30 cellular contexts compared by ENCODE assay signal in genomic region chr13:26995159-26995558, GRCh38.
"Had no signal": no experiment of that assay in that cellular context is flagged by ENCODE, and none has a peak within 500 bp of the region (broad histone marks: within the 10 kb centered on the region; RNA-seq: fewer than 3 reads in every experiment).

No MANE protein-coding gene starts in this region.

- H3K36me3 Mint-ChIP-seq: activated CD8-positive, alpha-beta memory T cell treated with anti-CD3 and anti-CD28 coated beads, Interleukin-2, amount 10 ng/mL, durations not matched to agents 7 days and 5 days; activated naive CD4-positive, alpha-beta T cell treated with anti-CD3 and anti-CD28 coated beads, Interleukin-2, amount 10 ng/mL, durations not matched to agents 7 days and 5 days; brain had no signal

- H3K9me3 Mint-ChIP-seq: activated CD4-positive, alpha-beta memory T cell treated with anti-CD3 and anti-CD28 coated beads, Interleukin-2, amount 10 ng/mL, durations not matched to agents 7 days and 5 days; activated naive CD4-positive, alpha-beta T cell treated with anti-CD3 and anti-CD28 coated beads, Interleukin-2, amount 10 ng/mL, durations not matched to agents 7 days and 5 days; activated naive CD8-positive, alpha-beta T cell treated with anti-CD3 and anti-CD28 coated beads, Interleukin-2, amount 50 U/mL, for 24 hours had no signal

- H3K27ac ChIP-seq: WERI-Rb-1 had no signal

- H3K4me3 Mint-ChIP-seq: activated CD4-positive, alpha-beta memory T cell treated with anti-CD3 and anti-CD28 coated beads, Interleukin-2, amount 10 ng/mL, durations not matched to agents 7 days and 5 days; activated CD8-positive, alpha-beta memory T cell treated with anti-CD3 and anti-CD28 coated beads, Interleukin-2, amount 10 ng/mL, durations not matched to agents 7 days and 5 days; activated naive CD4-positive, alpha-beta T cell treated with anti-CD3 and anti-CD28 coated beads, Interleukin-2, amount 10 ng/mL, durations not matched to agents 7 days and 5 days; activated naive CD8-positive, alpha-beta T cell; activated naive CD8-positive, alpha-beta T cell treated with anti-CD3 and anti-CD28 coated beads, Interleukin-2, amount 50 U/mL, for 24 hours; brain had no signal

- H3K27ac Mint-ChIP-seq: activated CD4-positive, alpha-beta memory T cell treated with anti-CD3 and anti-CD28 coated beads, Interleukin-2, amount 10 ng/mL, durations not matched to agents 7 days and 5 days; activated CD8-positive, alpha-beta memory T cell treated with anti-CD3 and anti-CD28 coated beads, Interleukin-2, amount 10 ng/mL, durations not matched to agents 7 days and 5 days; activated naive CD4-positive, alpha-beta T cell treated with anti-CD3 and anti-CD28 coated beads, Interleukin-2, amount 10 ng/mL, durations not matched to agents 7 days and 5 days; activated naive CD8-positive, alpha-beta T cell; activated naive CD8-positive, alpha-beta T cell treated with anti-CD3 and anti-CD28 coated beads, Interleukin-2, amount 50 U/mL, for 24 hours; brain had no signal

- H3K4me3 ChIP-seq: MG63 had no signal

- DNase-seq: activated CD4-positive, alpha-beta memory T cell treated with anti-CD3 and anti-CD28 coated beads, Interleukin-2, amount 10 ng/mL, durations not matched to agents 7 days and 5 days; activated CD4-positive, alpha-beta T cell treated with anti-CD3 and anti-CD28 coated beads for 1 hour; activated CD4-positive, alpha-beta T cell treated with anti-CD3 and anti-CD28 coated beads for 48 hours; activated CD4-positive, CD25-positive, alpha-beta regulatory T cell; activated CD8-positive, alpha-beta memory T cell treated with anti-CD3 and anti-CD28 coated beads for 24 hours; activated CD8-positive, alpha-beta memory T cell treated with anti-CD3 and anti-CD28 coated beads, Interleukin-2, amount 10 ng/mL, durations not matched to agents 7 days and 5 days; activated CD8-positive, alpha-beta memory T cell treated with anti-CD3 and anti-CD28 coated beads, Interleukin-2, amount 50 U/mL, for 48 hours; activated effector memory CD4-positive, alpha-beta T cell treated with Interleukin-2 at 50 U/mL for 16 hours; activated naive CD4-positive, alpha-beta T cell treated with anti-CD3 and anti-CD28 coated beads, Interleukin-2, amount 10 ng/mL, durations not matched to agents 7 days and 5 days; activated naive CD8-positive, alpha-beta T cell treated with anti-CD3 and anti-CD28 coated beads, Interleukin-2, amount 50 U/mL, for 24 hours; activated T-cell treated with anti-CD3 and anti-CD28 coated beads, Interleukin-2, amount 50 U/mL, for 48 hours; anterior cingulate cortex; caudate nucleus; cerebellar nuclear complex; Kasumi-1; KG1; MG63; NCI-H1092; NCI-H1436 treated with DMSO at 0.1 percent for 48 hours; NCI-H1694 treated with DMSO at 0.1 percent for 48 hours; NCI-H2029; NCI-H345; NCI-H524 treated with DMSO at 0.1 percent for 48 hours; PC-3; SW 1271; T-helper 1 cell; T1000; WERI-Rb-1 had no signal

- H3K27me3 ChIP-seq: MG63 had no signal

- H3K36me3 ChIP-seq: MG63, WERI-Rb-1 had no signal
